8 cellular contexts compared by ENCODE assay signal in the genomic region with DNA sequence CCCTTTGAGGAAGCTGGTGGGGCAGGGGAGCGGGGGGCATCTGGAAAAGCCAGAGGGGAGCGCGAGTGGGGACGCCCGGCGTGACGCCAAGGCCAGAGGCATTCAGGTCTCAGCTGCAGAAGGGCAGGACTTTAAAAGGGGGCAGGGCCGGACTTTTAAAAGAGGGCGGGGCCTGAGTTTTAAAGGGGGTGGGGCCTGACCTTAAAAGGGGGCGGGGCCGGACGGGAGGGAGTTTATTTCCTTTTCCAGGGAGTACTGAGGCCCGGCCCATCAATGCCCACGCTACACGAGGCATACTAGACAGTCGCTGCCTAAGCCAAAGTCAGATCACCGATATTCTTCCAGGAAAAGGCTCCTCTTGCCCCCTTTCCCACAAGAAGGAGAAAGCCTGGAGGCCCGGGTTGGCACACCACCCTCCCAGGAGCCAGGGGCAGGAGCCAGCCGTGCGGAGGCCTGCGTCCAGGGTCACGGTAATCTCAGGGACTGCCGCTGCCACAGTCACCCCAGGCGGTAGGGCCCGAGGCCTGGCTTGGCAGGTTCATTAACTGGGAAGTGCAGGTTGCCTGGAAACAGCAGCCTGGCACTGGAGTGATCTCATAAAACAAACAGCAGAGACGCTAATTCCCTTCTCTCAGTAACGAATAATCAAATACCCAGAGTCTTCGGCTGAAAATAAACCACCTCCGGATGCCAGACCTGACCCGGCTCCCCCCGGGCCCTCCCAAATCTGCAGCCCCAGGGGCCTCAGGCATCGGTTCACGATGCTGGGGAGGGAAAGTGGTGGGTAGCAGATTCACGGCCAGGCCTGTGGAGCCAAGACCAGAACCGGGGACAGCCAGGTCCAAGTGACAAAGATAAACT.
DNase-seq lines count a peak whose midpoint lies in the region; ATAC-seq and TF ChIP-seq lines count a peak whose summit lies in the region.

No MANE protein-coding gene starts in this region.

- no peak overlapping the region for H3K4me3 ChIP-seq in dorsolateral prefrontal cortex

- no peak overlapping the region for H3K4me3 Mint-ChIP-seq in activated T-helper 2 cell treated with anti-CD3 and anti-CD28 coated beads, Interferon-gamma antibody, Interleukin-2, Interleukin-4, amounts not matched to agents 10 μg/mL and 5 μg/mL and 100 μg/mL, durations not matched to agents 14 hours and 24 hours and 36 hours (ENCODE audit: low read depth)

- in situ Hi-C loops in G401 (cut with HindIII; ENCODE audit: low sequenced_read_pairs), result no loop called here

- peaks cover 26% of the 10 kb centered on the region for H3K36me3 Mint-ChIP-seq in activated T-helper 2 cell treated with anti-CD3 and anti-CD28 coated beads, Interferon-gamma antibody, Interleukin-2, Interleukin-4, amounts not matched to agents 10 μg/mL and 5 μg/mL and 100 μg/mL, durations not matched to agents 14 hours and 24 hours and 36 hours (ENCODE audit: low read depth)

- no peak for TF ChIP-seq CTCF in dorsolateral prefrontal cortex (IDR thresholded peaks at IDR 0.05 in 54 of 56, conservative IDR thresholded peaks at IDR 0.05 in 2 of 56; ENCODE audit: low read depth in 1 of 56, partially characterized antibody in 56 of 56)

- H3K27me3 Mint-ChIP-seq in activated T-helper 2 cell treated with anti-CD3 and anti-CD28 coated beads, Interferon-gamma antibody, Interleukin-2, Interleukin-4, amounts not matched to agents 10 μg/mL and 5 μg/mL and 100 μg/mL, durations not matched to agents 14 hours and 24 hours and 36 hours (ENCODE audit: low read depth), result no peaks in the 10 kb centered on the region

- DNase-seq in G401 (ENCODE audit: low spot score) (peak; percentile 15), NCI-H510A (lab: John Stamatoyannopoulos, UW) (peak; percentile 60), dorsolateral prefrontal cortex (peak in 5 of 10 donors; percentile 30 to 61 (median 60)), midbrain (lab: John Stamatoyannopoulos, UW) (peak; percentile 62)
- no peak for DNase-seq in activated naive CD4-positive, alpha-beta T cell (lab: John Stamatoyannopoulos, UW)
- DNase-seq in activated T-helper 2 cell treated with anti-CD3 and anti-CD28 coated beads, Interferon-gamma antibody, Interleukin-2, Interleukin-4, amounts not matched to agents 10 μg/mL and 5 μg/mL and 100 μg/mL, durations not matched to agents 14 hours and 24 hours and 36 hours (ENCODE audit: low spot score), result no peak

- intact Hi-C loops in dorsolateral prefrontal cortex (cut with DNase I), result no loop called here
- intact Hi-C loops in activated T-helper 2 cell treated with anti-CD3 and anti-CD28 coated beads, Interferon-gamma antibody, Interleukin-2, Interleukin-4, amounts not matched to agents 10 μg/mL and 5 μg/mL and 100 μg/mL, durations not matched to agents 14 hours and 24 hours and 36 hours (cut with micrococcal nuclease), result no loop called here

- peaks cover 0 to 4% (median 0%) of the 10 kb centered on the region in 45 donors for H3K27me3 ChIP-seq in dorsolateral prefrontal cortex

- no peaks in the 10 kb centered on the region for H3K4me1 Mint-ChIP-seq in activated T-helper 2 cell treated with anti-CD3 and anti-CD28 coated beads, Interferon-gamma antibody, Interleukin-2, Interleukin-4, amounts not matched to agents 10 μg/mL and 5 μg/mL and 100 μg/mL, durations not matched to agents 14 hours and 24 hours and 36 hours (ENCODE audit: low read depth)

- H3K27ac Mint-ChIP-seq in activated T-helper 2 cell treated with anti-CD3 and anti-CD28 coated beads, Interferon-gamma antibody, Interleukin-2, Interleukin-4, amounts not matched to agents 10 μg/mL and 5 μg/mL and 100 μg/mL, durations not matched to agents 14 hours and 24 hours and 36 hours, result no peak overlapping the region

- H3K9me3 Mint-ChIP-seq in activated T-helper 2 cell treated with anti-CD3 and anti-CD28 coated beads, Interferon-gamma antibody, Interleukin-2, Interleukin-4, amounts not matched to agents 10 μg/mL and 5 μg/mL and 100 μg/mL, durations not matched to agents 14 hours and 24 hours and 36 hours, result no peaks in the 10 kb centered on the region

- ATAC-seq in HG02938 (IDR thresholded peaks at IDR 0.05; ENCODE audit: unreplicated experiment), result no peak
- ATAC-seq in GM18498 (IDR thresholded peaks at IDR 0.05; ENCODE audit: unreplicated experiment), result no peak

- H3K27ac ChIP-seq in dorsolateral prefrontal cortex, result peak overlapping the region in 51 of 59 donors; percentile 5 to 78 (median 55)

Comparison
In these comparisons a context has a peak if more than half of its experiments do, and no peak if none do; other contexts are left out.
1. DNase-seq: peak in G401 (single experiment), NCI-H510A (single experiment) and midbrain (single experiment); none in activated naive CD4-positive, alpha-beta T cell (0 of 4) and activated T-helper 2 cell treated with anti-CD3 and anti-CD28 coated beads, Interferon-gamma antibody, Interleukin-2, Interleukin-4, amounts not matched to agents 10 μg/mL and 5 μg/mL and 100 μg/mL, durations not matched to agents 14 hours and 24 hours and 36 hours (single experiment).